In genomic region chr17:36932383-36933173, GRCh38 we compare ENCODE assay signal across 11 cellular contexts. TPM values are rescaled to one million over a fixed set of nuclear protein-coding genes. Genes with fewer than 3 reads are reported as not detected.
DNase-seq lines count a peak whose midpoint lies in the region; ATAC-seq and TF ChIP-seq lines count a peak whose summit lies in the region.
"Had no signal": no experiment of that assay in that cellular context is flagged by ENCODE, and none has a peak within 500 bp of the region (broad histone marks: within the 10 kb centered on the region; RNA-seq: fewer than 3 reads in every experiment).

No MANE protein-coding gene starts in this region.

- no peak for TF ChIP-seq CTCF in BE2C (IDR thresholded peaks at IDR 0.05; ENCODE audit: low read depth, low read length)
- no peak for TF ChIP-seq CTCF in GM23338 (conservative IDR thresholded peaks at IDR 0.05; ENCODE audit: low read depth in 2 of 2)

- H3K27ac ChIP-seq in GM23338 (ENCODE audit: low read depth): no peak overlapping the region
- H3K27ac ChIP-seq: body of pancreas had no signal

- H3K4me1 ChIP-seq in BE2C: peaks cover 18% of the 10 kb centered on the region
- H3K4me1 ChIP-seq in GM23338 (ENCODE audit: insufficient read depth): peaks cover 77% of the 10 kb centered on the region

- H3K79me2 ChIP-seq in GM23338 (replicated peaks; ENCODE audit: insufficient read depth): no peaks in the 10 kb centered on the region

- H3K4me3 Mint-ChIP-seq in GM23338 (peak overlapping the region; percentile 80), naive B cell (peak overlapping the region; percentile 45 to 88 (median 78))

- peaks cover 5% of the 10 kb centered on the region for H4K20me1 ChIP-seq in GM23338 (replicated peaks; ENCODE audit: insufficient read depth)

- H2AFZ ChIP-seq in GM23338: no peak overlapping the region

- H3K4me1 Mint-ChIP-seq in GM23338 (peaks cover 75% of the 10 kb centered on the region), naive B cell (peaks cover 68 to 90% (median 71%) of the 10 kb centered on the region in 3 donors)

- H3K4me3 ChIP-seq in BE2C (ENCODE audit: low read depth, low read length): peak overlapping the region; percentile 19; the same call in 1 of the 2 replicates
- peak overlapping the region; percentile 84 for H3K4me3 ChIP-seq in GM23338
- H3K4me3 ChIP-seq: body of pancreas had no signal

- H3K36me3 ChIP-seq in BE2C (no peaks in the 10 kb centered on the region), GM23338 (ENCODE audit: insufficient read depth) (no peaks in the 10 kb centered on the region)

- no peak overlapping the region for H3K27ac Mint-ChIP-seq in GM23338
- peak overlapping the region in 5 of 6 donors; percentile 5 to 92 (median 56) for H3K27ac Mint-ChIP-seq in naive B cell

- ATAC-seq in GM23338 (no peak), naive B cell (ENCODE audit: low read depth in 2 of 2) (no peak), GM19351 (IDR thresholded peaks at IDR 0.05; ENCODE audit: unreplicated experiment) (no peak), GM18873 (IDR thresholded peaks at IDR 0.05; ENCODE audit: low FRiP score, unreplicated experiment) (no peak)
- ATAC-seq: body of pancreas had no signal

- peak overlapping the region; percentile 95 for H3K4me2 ChIP-seq in GM23338

- H3K27me3 ChIP-seq in BE2C: peaks cover 79% of the 10 kb centered on the region
- peaks cover 100% of the 10 kb centered on the region for H3K27me3 ChIP-seq in GM23338 (ENCODE audit: insufficient read depth)

- H3K9me3 Mint-ChIP-seq in GM23338 (peaks cover 3% of the 10 kb centered on the region; the same call in 2 of the 3 replicates), naive B cell (peaks cover 0 to 9% (median 2%) of the 10 kb centered on the region in 7 donors)

- H3K27me3 Mint-ChIP-seq in GM23338 (ENCODE audit: insufficient read depth, low read depth, poor library complexity) (peaks cover 93% of the 10 kb centered on the region), naive B cell (peaks cover 78 to 93% (median 86%) of the 10 kb centered on the region in 3 donors)

- H3F3A ChIP-seq in GM23338 (replicated peaks; ENCODE audit: low read depth): peaks cover 37% of the 10 kb centered on the region

- no peaks in the 10 kb centered on the region for H3K9me2 ChIP-seq in GM23338 (ENCODE audit: insufficient read depth)

- H3K36me3 Mint-ChIP-seq in GM23338 (ENCODE audit: low read depth): no peaks in the 10 kb centered on the region
- peaks cover 0 to 10% of the 10 kb centered on the region in 2 donors for H3K36me3 Mint-ChIP-seq in naive B cell

- H3K9me3 ChIP-seq in BE2C: no peaks in the 10 kb centered on the region
- H3K9me3 ChIP-seq: body of pancreas had no signal

- DNase-seq in BE2C: no peak
- DNase-seq in GM23338 (ENCODE audit: low spot score): no peak
- peak; percentile 45 for DNase-seq in cerebellum (ENCODE audit: low spot score)
- DNase-seq in naive B cell: no peak
- no peak for DNase-seq in NCI-H2081 treated with DMSO at 0.1 percent for 48 hours (lab: John Stamatoyannopoulos, UW)
- no peak for DNase-seq in GOT3 (lab: John Stamatoyannopoulos, UW)
- DNase-seq: NCI-H526 treated with DMSO at 0.1 percent for 48 hours; stimulated activated CD8-positive, alpha-beta memory T cell treated with anti-CD3 and anti-CD28 coated beads, Interleukin-4, amount 100 ng/mL, for 48 hours had no signal

TF ChIP-seq in GM23338, 12 proteins besides CTCF, POLR2A, EP300 and RAD21:
- TF ChIP-seq ZNF331 (CRISPR knock-in tag; IDR thresholded peaks at IDR 0.05; ENCODE audit: low read depth) (no peak), EZH2phosphoT487 (IDR thresholded peaks at IDR 0.05; ENCODE audit: unreplicated experiment) (peak; percentile 58), NANOG (IDR thresholded peaks at IDR 0.05; ENCODE audit: borderline replicate concordance) (no peak), ZNF114 (CRISPR knock-in tag; IDR thresholded peaks at IDR 0.05) (no peak), EZH2 (IDR thresholded peaks at IDR 0.05; ENCODE audit: low read depth, unreplicated experiment) (peak; percentile 99), STAT1 (IDR thresholded peaks at IDR 0.05; ENCODE audit: unreplicated experiment) (no peak), JUNB (IDR thresholded peaks at IDR 0.05; ENCODE audit: unreplicated experiment) (no peak), ZNF462 (CRISPR knock-in tag; IDR thresholded peaks at IDR 0.05) (no peak)
- TF ChIP-seq, protein P1, sequence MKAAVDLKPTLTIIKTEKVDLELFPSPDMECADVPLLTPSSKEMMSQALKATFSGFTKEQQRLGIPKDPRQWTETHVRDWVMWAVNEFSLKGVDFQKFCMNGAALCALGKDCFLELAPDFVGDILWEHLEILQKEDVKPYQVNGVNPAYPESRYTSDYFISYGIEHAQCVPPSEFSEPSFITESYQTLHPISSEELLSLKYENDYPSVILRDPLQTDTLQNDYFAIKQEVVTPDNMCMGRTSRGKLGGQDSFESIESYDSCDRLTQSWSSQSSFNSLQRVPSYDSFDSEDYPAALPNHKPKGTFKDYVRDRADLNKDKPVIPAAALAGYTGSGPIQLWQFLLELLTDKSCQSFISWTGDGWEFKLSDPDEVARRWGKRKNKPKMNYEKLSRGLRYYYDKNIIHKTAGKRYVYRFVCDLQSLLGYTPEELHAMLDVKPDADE (IDR thresholded peaks at IDR 0.05): no peak
TF ChIP-seq in GM23338: peak in this region for 2.

RNA-seq across cellular contexts. Expression of gene LHX1, which starts 4.7 kb away (rescaled TPM):
- polyA plus RNA-seq in BE2C (2012; ENCODE audit: insufficient read depth, insufficient read length, low read depth): not detected
- total RNA-seq in GM23338 (2014; rRNA removed; shearing (Covaris generic)): 0.52 and 0.58 TPM in 2 replicates
- polyA plus RNA-seq in GM23338 (2016; fragmentation: Nextera tagmentation; extraction: Ambion mirVana): 0.74 and 1.1 TPM in 2 replicates
- 38.7 TPM for total RNA-seq in cerebellum
- not detected for polyA plus RNA-seq in naive B cell (ENCODE audit: low read depth in 6 of 6)
- total RNA-seq: body of pancreas had no signal

RNA-seq across cellular contexts. Expression of gene AATF, which starts 16.2 kb away (rescaled TPM):
- 102 TPM for polyA plus RNA-seq in BE2C (2012; ENCODE audit: insufficient read depth, insufficient read length, low read depth)
- total RNA-seq in GM23338 (2014; rRNA removed; shearing (Covaris generic)): 40.2 and 53.7 TPM in 2 replicates
- 64.1 and 71.2 TPM in 2 replicates for polyA plus RNA-seq in GM23338 (2016; fragmentation: Nextera tagmentation; extraction: Ambion mirVana)
- total RNA-seq in cerebellum: 18.6 TPM
- polyA plus RNA-seq in naive B cell (ENCODE audit: low read depth in 6 of 6): 10 to 100 TPM; 63.8 to 96.7 (median 73.2) TPM

Comparison
In these comparisons a context has a peak if more than half of its experiments do, and no peak if none do; other contexts are left out.
1. RNA of gene LHX1, which starts 4.7 kb away (total RNA-seq): 38.7 TPM in cerebellum (single experiment); 0.52 to 0.58 TPM in GM23338; every median in the first group is over 10 times any median in the second.